ENCODE assay signal across 1 cellular context in genomic region chr19:13846533-13847032, GRCh38.
A peak's percentile ranks its signal among the peaks of the same experiment; 100 is the strongest.
TF ChIP-seq lines count a peak whose summit lies in the region.

No MANE protein-coding gene starts in this region.

TF ChIP-seq in HepG2, 621 proteins besides CTCF, POLR2A, EP300 and RAD21 (continued from another document and continues in another):
- no peak for TF ChIP-seq HMGXB3 (CRISPR knock-in tag; IDR thresholded peaks at IDR 0.05; ENCODE audit: borderline replicate concordance)
- 0 out of 2 replicates have a peak, but pooled peaks have one; percentile 22 for TF ChIP-seq ZBTB7A (CRISPR knock-in tag; IDR thresholded peaks at IDR 0.05)
- peak; percentile 35; the same call in 1 of the 2 replicates for TF ChIP-seq THAP9 (CRISPR knock-in tag; IDR thresholded peaks at IDR 0.05; ENCODE audit: borderline replicate concordance)
- TF ChIP-seq NFYC (CRISPR knock-in tag; IDR thresholded peaks at IDR 0.05), result 0 out of 2 replicates have a peak, but pooled peaks have one; percentile 20
- peak; percentile 70 for TF ChIP-seq RARA (CRISPR knock-in tag; IDR thresholded peaks at IDR 0.05)
- no peak for TF ChIP-seq U2AF2 (IDR thresholded peaks at IDR 0.05; ENCODE audit: low read depth, low read length)
- peak; percentile 86 for TF ChIP-seq RXRA (CRISPR knock-in tag; IDR thresholded peaks at IDR 0.05)
- TF ChIP-seq HMGXB4 (CRISPR knock-in tag; IDR thresholded peaks at IDR 0.05; ENCODE audit: borderline replicate concordance in 1 of 2, low read depth in 1 of 2), result peak in 1 of 2 experiments; percentile 41; a peak in 2 of 4 replicates
- TF ChIP-seq ZNF142 (CRISPR knock-in tag; IDR thresholded peaks at IDR 0.05), result no peak; the same call in 1 of the 2 replicates
- no peak for TF ChIP-seq STAG1 (CRISPR knock-in tag; IDR thresholded peaks at IDR 0.05)
- no peak for TF ChIP-seq ZNF569 (CRISPR knock-in tag; IDR thresholded peaks at IDR 0.05; ENCODE audit: borderline replicate concordance)
- no peak for TF ChIP-seq ZBTB46 (CRISPR knock-in tag; IDR thresholded peaks at IDR 0.05; ENCODE audit: borderline replicate concordance)
- TF ChIP-seq LBX2 (CRISPR knock-in tag; IDR thresholded peaks at IDR 0.05; ENCODE audit: borderline replicate concordance), result no peak
- no peak for TF ChIP-seq MXD1 (CRISPR knock-in tag; IDR thresholded peaks at IDR 0.05)
- no peak for TF ChIP-seq ZSCAN21 (CRISPR knock-in tag; IDR thresholded peaks at IDR 0.05; ENCODE audit: borderline replicate concordance)
- TF ChIP-seq HNF1A (IDR thresholded peaks at IDR 0.05; ENCODE audit: low read depth), result 0 out of 2 replicates have a peak, but pooled peaks have one; percentile 24
- no peak; the same call in 1 of the 2 replicates for TF ChIP-seq HNF1A (CRISPR knock-in tag; IDR thresholded peaks at IDR 0.05; ENCODE audit: borderline replicate concordance)
- no peak for TF ChIP-seq SIX1 (CRISPR knock-in tag; IDR thresholded peaks at IDR 0.05; ENCODE audit: borderline replicate concordance)
- 0 out of 2 replicates have a peak, but pooled peaks have one; percentile 14 for TF ChIP-seq HOXD1 (CRISPR knock-in tag; IDR thresholded peaks at IDR 0.05)
- TF ChIP-seq HCFC1 (IDR thresholded peaks at IDR 0.05; ENCODE audit: low read depth, low read length), result peak; percentile 28; the same call in 1 of the 2 replicates
- peak; percentile 32 for TF ChIP-seq ZNF574 (CRISPR knock-in tag; IDR thresholded peaks at IDR 0.05)
- peak; percentile 83; the same call in 1 of the 2 replicates for TF ChIP-seq ZNF44 (CRISPR knock-in tag; IDR thresholded peaks at IDR 0.05)
- no peak for TF ChIP-seq ZNF562 (CRISPR knock-in tag; IDR thresholded peaks at IDR 0.05; ENCODE audit: borderline replicate concordance)
- no peak for TF ChIP-seq ZNF75D (CRISPR knock-in tag; IDR thresholded peaks at IDR 0.05; ENCODE audit: borderline replicate concordance)
